In genomic region chr7:151553356-151553755, GRCh38 we compare ENCODE assay signal across 16 cellular contexts.
"Had no signal": no experiment of that assay in that cellular context is flagged by ENCODE, and none has a peak within 500 bp of the region (broad histone marks: within the 10 kb centered on the region; RNA-seq: fewer than 3 reads in every experiment).

No MANE protein-coding gene starts in this region.

- H3K9me3 Mint-ChIP-seq: activated CD8-positive, alpha-beta T cell treated with anti-CD3 and anti-CD28 coated beads for 36 hours; activated naive CD8-positive, alpha-beta T cell treated with anti-CD3 and anti-CD28 coated beads, Interleukin-2, amount 50 U/mL, for 24 hours; activated T-helper 1 cell treated with anti-CD3 and anti-CD28 coated beads, Interleukin-12 subunit alpha, Interleukin-12 subunit beta, Interleukin-2, Interleukin-4 antibody, amounts not matched to agents 30 ng/mL and 10 ng/mL and 1 ng/mL, durations not matched to agents 14 hours and 24 hours and 36 hours; naive thymus-derived CD8-positive, alpha-beta T cell had no signal

- H3K4me3 ChIP-seq: hepatocyte, transverse colon had no signal

- FAIRE-seq: astrocyte, kidney had no signal

- ATAC-seq: activated CD8-positive, alpha-beta T cell treated with anti-CD3 and anti-CD28 coated beads for 36 hours; activated naive CD8-positive, alpha-beta T cell treated with anti-CD3 and anti-CD28 coated beads, Interleukin-2, amount 50 U/mL, for 24 hours; naive thymus-derived CD8-positive, alpha-beta T cell had no signal

- H3K27me3 ChIP-seq: hepatocyte, transverse colon had no signal

- H3K36me3 ChIP-seq: WERI-Rb-1 had no signal

- DNase-seq: activated CD4-positive, alpha-beta T cell treated with anti-CD3 and anti-CD28 coated beads for 4 hours; activated CD8-positive, alpha-beta memory T cell treated with anti-CD3 and anti-CD28 coated beads, Interleukin-2, amount 50 U/mL, for 48 hours; activated CD8-positive, alpha-beta T cell treated with anti-CD3 and anti-CD28 coated beads for 36 hours; activated naive CD4-positive, alpha-beta T cell; activated naive CD8-positive, alpha-beta T cell treated with anti-CD3 and anti-CD28 coated beads, Interleukin-2, amount 50 U/mL, for 24 hours; cortex of kidney; effector CD8-positive, alpha-beta T cell; kidney; naive thymus-derived CD8-positive, alpha-beta T cell; stimulated activated CD4-positive, alpha-beta T cell treated with anti-CD3 and anti-CD28 coated beads, Interleukin-4, amount 100 ng/mL, for 4 hours; T-helper 9 cell; transverse colon; WERI-Rb-1 had no signal

- H3K4me1 Mint-ChIP-seq: activated naive CD8-positive, alpha-beta T cell treated with anti-CD3 and anti-CD28 coated beads, Interleukin-2, amount 50 U/mL, for 24 hours had no signal

- H3K4me3 Mint-ChIP-seq: activated CD8-positive, alpha-beta T cell treated with anti-CD3 and anti-CD28 coated beads for 36 hours; activated naive CD8-positive, alpha-beta T cell treated with anti-CD3 and anti-CD28 coated beads, Interleukin-2, amount 50 U/mL, for 24 hours; activated T-helper 1 cell treated with anti-CD3 and anti-CD28 coated beads, Interleukin-12 subunit alpha, Interleukin-12 subunit beta, Interleukin-2, Interleukin-4 antibody, amounts not matched to agents 30 ng/mL and 10 ng/mL and 1 ng/mL, durations not matched to agents 14 hours and 24 hours and 36 hours; naive thymus-derived CD8-positive, alpha-beta T cell had no signal

- H3K9me3 ChIP-seq: transverse colon had no signal

- H3K27ac Mint-ChIP-seq: activated CD8-positive, alpha-beta T cell treated with anti-CD3 and anti-CD28 coated beads for 36 hours; activated naive CD8-positive, alpha-beta T cell treated with anti-CD3 and anti-CD28 coated beads, Interleukin-2, amount 50 U/mL, for 24 hours; activated T-helper 1 cell treated with anti-CD3 and anti-CD28 coated beads, Interleukin-12 subunit alpha, Interleukin-12 subunit beta, Interleukin-2, Interleukin-4 antibody, amounts not matched to agents 30 ng/mL and 10 ng/mL and 1 ng/mL, durations not matched to agents 14 hours and 24 hours and 36 hours had no signal

- H3K27ac ChIP-seq: hepatocyte, WERI-Rb-1 had no signal
